21 cellular contexts compared by ENCODE assay signal in genomic region chr16:57022445-57022844, GRCh38. TPM values are rescaled to one million over a fixed set of nuclear protein-coding genes. Genes with fewer than 3 reads are reported as not detected.
DNase-seq lines count a peak whose midpoint lies in the region; ATAC-seq and TF ChIP-seq lines count a peak whose summit lies in the region.
"Had no signal": no experiment of that assay in that cellular context is flagged by ENCODE, and none has a peak within 500 bp of the region (broad histone marks: within the 10 kb centered on the region; RNA-seq: fewer than 3 reads in every experiment).

No MANE protein-coding gene starts in this region.

- H3K4me3 Mint-ChIP-seq in T-helper 1 cell treated with Interleukin-12 subunit alpha and Interleukin-12 subunit beta and Interleukin-4 antibody, amounts not matched to agents 30 μg/mL and 1 μg/mL, for 36 hours: peak overlapping the region; percentile 10
- H3K4me3 Mint-ChIP-seq in activated naive CD8-positive, alpha-beta T cell treated with anti-CD3 and anti-CD28 coated beads, Interleukin-2, amount 10 ng/mL, durations not matched to agents 7 days and 5 days: peak overlapping the region; percentile 66
- no peak overlapping the region for H3K4me3 Mint-ChIP-seq in progenitor cell of endocrine pancreas (ENCODE audit: low read depth)
- H3K4me3 Mint-ChIP-seq: nephron had no signal

- 95 to 98% methylated on average over 7 of the region's 7 CpGs for WGBS in lower leg skin, 2 donors

- H3K27ac Mint-ChIP-seq in T-helper 1 cell treated with Interleukin-12 subunit alpha and Interleukin-12 subunit beta and Interleukin-4 antibody, amounts not matched to agents 30 μg/mL and 1 μg/mL, for 36 hours: peak overlapping the region; percentile 65
- peak overlapping the region; percentile 84 for H3K27ac Mint-ChIP-seq in activated naive CD8-positive, alpha-beta T cell treated with anti-CD3 and anti-CD28 coated beads, Interleukin-2, amount 10 ng/mL, durations not matched to agents 7 days and 5 days
- no peak overlapping the region for H3K27ac Mint-ChIP-seq in progenitor cell of endocrine pancreas
- H3K27ac Mint-ChIP-seq: nephron had no signal

- POLR2A ChIA-PET in activated naive CD8-positive, alpha-beta T cell treated with anti-CD3 and anti-CD28 coated beads, Interleukin-2, amount 10 ng/mL, durations not matched to agents 7 days and 5 days (lab: Charles Lee): interaction anchor here (0.7 to 6.2 kb wide), 5 partner anchors 10 to 33 kb away, joined by 3 to 63 read pairs (median 25); partner anchors contain the start of gene NLRC5

- TF ChIP-seq POLR2A in lower leg skin (IDR thresholded peaks at IDR 0.05): no peak

- no peak for TF ChIP-seq CTCF in progenitor cell of endocrine pancreas (IDR thresholded peaks at IDR 0.05; ENCODE audit: unreplicated experiment)
- no peak for TF ChIP-seq CTCF in lower leg skin (IDR thresholded peaks at IDR 0.05)

- peaks cover 84% of the 10 kb centered on the region for H3K36me3 Mint-ChIP-seq in T-helper 1 cell treated with Interleukin-12 subunit alpha and Interleukin-12 subunit beta and Interleukin-4 antibody, amounts not matched to agents 30 μg/mL and 1 μg/mL, for 36 hours (ENCODE audit: low read depth)
- peaks cover 84% of the 10 kb centered on the region for H3K36me3 Mint-ChIP-seq in activated naive CD8-positive, alpha-beta T cell treated with anti-CD3 and anti-CD28 coated beads, Interleukin-2, amount 10 ng/mL, durations not matched to agents 7 days and 5 days
- no peaks in the 10 kb centered on the region for H3K36me3 Mint-ChIP-seq in progenitor cell of endocrine pancreas (ENCODE audit: insufficient read depth)

- intact Hi-C loops in posterior vena cava (cut with DNase I): no loop called here
- intact Hi-C loops in lower leg skin (cut with DNase I; ENCODE audit: low total_unique reads): no loop called here

- no peaks in the 10 kb centered on the region for H3K27me3 Mint-ChIP-seq in T-helper 1 cell treated with Interleukin-12 subunit alpha and Interleukin-12 subunit beta and Interleukin-4 antibody, amounts not matched to agents 30 μg/mL and 1 μg/mL, for 36 hours (ENCODE audit: low read depth)
- H3K27me3 Mint-ChIP-seq in activated naive CD8-positive, alpha-beta T cell treated with anti-CD3 and anti-CD28 coated beads, Interleukin-2, amount 10 ng/mL, durations not matched to agents 7 days and 5 days: no peaks in the 10 kb centered on the region
- peaks cover 21% of the 10 kb centered on the region for H3K27me3 Mint-ChIP-seq in progenitor cell of endocrine pancreas

- H3K4me1 Mint-ChIP-seq in T-helper 1 cell treated with Interleukin-12 subunit alpha and Interleukin-12 subunit beta and Interleukin-4 antibody, amounts not matched to agents 30 μg/mL and 1 μg/mL, for 36 hours (ENCODE audit: low read depth): peaks cover 66% of the 10 kb centered on the region
- peaks cover 58% of the 10 kb centered on the region for H3K4me1 Mint-ChIP-seq in activated naive CD8-positive, alpha-beta T cell treated with anti-CD3 and anti-CD28 coated beads, Interleukin-2, amount 10 ng/mL, durations not matched to agents 7 days and 5 days
- H3K4me1 Mint-ChIP-seq in progenitor cell of endocrine pancreas (ENCODE audit: low read depth): no peaks in the 10 kb centered on the region
- H3K4me1 Mint-ChIP-seq: nephron had no signal

- no peaks in the 10 kb centered on the region for H3K9me3 Mint-ChIP-seq in T-helper 1 cell treated with Interleukin-12 subunit alpha and Interleukin-12 subunit beta and Interleukin-4 antibody, amounts not matched to agents 30 μg/mL and 1 μg/mL, for 36 hours
- H3K9me3 Mint-ChIP-seq in activated naive CD8-positive, alpha-beta T cell treated with anti-CD3 and anti-CD28 coated beads, Interleukin-2, amount 10 ng/mL, durations not matched to agents 7 days and 5 days: no peaks in the 10 kb centered on the region
- no peaks in the 10 kb centered on the region for H3K9me3 Mint-ChIP-seq in progenitor cell of endocrine pancreas (ENCODE audit: low read depth)
- H3K9me3 Mint-ChIP-seq: nephron had no signal

- no peak overlapping the region for H3K4me3 ChIP-seq in H7 (ENCODE audit: insufficient read depth, low read depth, low read length)
- no peak overlapping the region for H3K4me3 ChIP-seq in lower leg skin (ENCODE audit: low read depth, poor library complexity, severe bottlenecking)
- H3K4me3 ChIP-seq: upper lobe of left lung had no signal

- no peak for DNase-seq in T-helper 1 cell
- peak; percentile 5 for DNase-seq in H7
- no peak for DNase-seq in activated naive CD8-positive, alpha-beta T cell treated with anti-CD3 and anti-CD28 coated beads, Interleukin-2, amount 10 ng/mL, durations not matched to agents 7 days and 5 days
- peak; percentile 12 for DNase-seq in posterior vena cava (ENCODE audit: low spot score)
- no peak for DNase-seq in progenitor cell of endocrine pancreas (ENCODE audit: low spot score, unreplicated experiment)
- DNase-seq in DMS153 (lab: John Stamatoyannopoulos, UW): no peak
- DNase-seq in lower leg skin (ENCODE audit: low spot score in 2 of 2): no peak
- DNase-seq: activated gamma-delta T cell treated with Interleukin-2 at 50 U/mL for 16 hours; Calu3; glutamatergic neuron; KG1; left colon; mesendoderm; NCI-H187; NCI-H2227 treated with DMSO at 0.1 percent for 48 hours; NCI-H82; stimulated activated CD4-positive, alpha-beta T cell treated with anti-CD3 and anti-CD28 coated beads, Interleukin-2, amount 100 ng/mL, for 48 hours had no signal

- ATAC-seq in activated naive CD8-positive, alpha-beta T cell treated with anti-CD3 and anti-CD28 coated beads, Interleukin-2, amount 10 ng/mL, durations not matched to agents 7 days and 5 days (ENCODE audit: low read depth): peak; percentile 16
- ATAC-seq: HCT116, left colon had no signal

- peaks cover 1% of the 10 kb centered on the region; the same call in 1 of the 2 replicates for H3K27me3 ChIP-seq in H7 (ENCODE audit: control insufficient read depth, insufficient read depth, low read length)
- H3K27me3 ChIP-seq: upper lobe of left lung had no signal

- H3K36me3 ChIP-seq in H7 (replicated peaks; ENCODE audit: control insufficient read depth, insufficient read depth, low read length): no peaks in the 10 kb centered on the region

RNA-seq across cellular contexts. Expression of gene NLRC5, which starts 33.1 kb away (rescaled TPM):
- total RNA-seq in H7 (2014; rRNA removed; shearing (Covaris generic)): 0.80 and 0.85 TPM in 2 replicates
- 100 to 1,000 TPM; 401 to 414 TPM for total RNA-seq in activated naive CD8-positive, alpha-beta T cell treated with anti-CD3 and anti-CD28 coated beads, Interleukin-2, amount 10 ng/mL, durations not matched to agents 7 days and 5 days
- total RNA-seq in posterior vena cava (10 to 100 TPM; 37.8 to 53.2 TPM), progenitor cell of endocrine pancreas (not detected in 2 replicates), lower leg skin (10 to 100 TPM; 21.8 to 52.4 (median 32.0) TPM)

Comparison
In these comparisons a context has a peak if more than half of its experiments do, and no peak if none do; other contexts are left out.
1. DNase-seq: peak in H7 (single experiment) and posterior vena cava (single experiment); none in T-helper 1 cell (0 of 5), activated naive CD8-positive, alpha-beta T cell treated with anti-CD3 and anti-CD28 coated beads, Interleukin-2, amount 10 ng/mL, durations not matched to agents 7 days and 5 days (single experiment), progenitor cell of endocrine pancreas (single experiment), DMS153 (single experiment) and lower leg skin (0 of 2).
2. RNA of gene NLRC5, which starts 33.1 kb away (total RNA-seq): 401 to 414 TPM in activated naive CD8-positive, alpha-beta T cell treated with anti-CD3 and anti-CD28 coated beads, Interleukin-2, amount 10 ng/mL, durations not matched to agents 7 days and 5 days, 37.8 to 53.2 TPM in posterior vena cava and 21.8 to 52.4 TPM in lower leg skin; 0.80 to 0.85 TPM in H7 and not detected in progenitor cell of endocrine pancreas; every median in the first group is over 10 times any median in the second.